Comparison of ENCODE assay signal across 1 cellular context in genomic region chr19:54654447-54655321, GRCh38.
TF ChIP-seq lines count a peak whose summit lies in the region.

No MANE protein-coding gene starts in this region.

TF ChIP-seq in K562, 482 proteins besides CTCF, POLR2A, EP300 and RAD21 (continued from another document):
- TF ChIP-seq TFAP4 (CRISPR knock-in tag; IDR thresholded peaks at IDR 0.05; ENCODE audit: borderline replicate concordance) (peak; percentile 96), TOE1 (IDR thresholded peaks at IDR 0.05; ENCODE audit: borderline replicate concordance) (no peak), TOE1 (CRISPR knock-in tag; IDR thresholded peaks at IDR 0.05; ENCODE audit: borderline replicate concordance, low read depth) (no peak), EWSR1 (IDR thresholded peaks at IDR 0.05; ENCODE audit: borderline replicate concordance, low read depth, partially characterized antibody) (no peak), SRSF3 (IDR thresholded peaks at IDR 0.05; ENCODE audit: insufficient read depth, low read length) (no peak), PTBP1 (IDR thresholded peaks at IDR 0.05; ENCODE audit: low read depth, low read length) (peak; percentile 100), JUND (IDR thresholded peaks at IDR 0.05; ENCODE audit: borderline replicate concordance, low read depth, low read length) (0 out of 2 replicates have a peak, but pooled peaks have one; percentile 33), JUND (tag; IDR thresholded peaks at IDR 0.05; ENCODE audit: borderline replicate concordance, low read depth, low read length) (no peak; the same call in 2 of the 3 replicates), TEAD4 (IDR thresholded peaks at IDR 0.05; ENCODE audit: low read length) (peak; percentile 4; the same call in 1 of the 2 replicates), TEAD4 (CRISPR knock-in tag; IDR thresholded peaks at IDR 0.05; ENCODE audit: borderline replicate concordance) (no peak), ZNF696 (CRISPR knock-in tag; conservative IDR thresholded peaks at IDR 0.05) (no peak), ZMIZ1 (IDR thresholded peaks at IDR 0.05; ENCODE audit: low read depth in 2 of 2, low read length in 2 of 2) (0 out of 4 replicates have a peak, but pooled peaks of 1 of the 2 experiments have one; percentile 56), NFIC (IDR thresholded peaks at IDR 0.05) (0 out of 2 replicates have a peak, but pooled peaks have one; percentile 6), ESRRB (CRISPR knock-in tag; IDR thresholded peaks at IDR 0.05; ENCODE audit: borderline replicate concordance) (no peak), STAT5A (IDR thresholded peaks at IDR 0.05; ENCODE audit: borderline replicate concordance, low read length) (peak; percentile 35; the same call in 1 of the 2 replicates), CXXC5 (CRISPR knock-in tag; IDR thresholded peaks at IDR 0.05) (peak; percentile 66), ERF (CRISPR knock-in tag; IDR thresholded peaks at IDR 0.05) (no peak), HDAC6 (IDR thresholded peaks at IDR 0.05; ENCODE audit: low read depth, low read length) (no peak), ATF7 (IDR thresholded peaks at IDR 0.05) (peak; percentile 66), SOX6 (IDR thresholded peaks at IDR 0.05) (peak; percentile 42; the same call in 1 of the 2 replicates), ESRRA (IDR thresholded peaks at IDR 0.05; ENCODE audit: borderline replicate concordance, low read depth) (peak; percentile 88), ATF3 (IDR thresholded peaks at IDR 0.05) (peak; percentile 86), ATF3 (CRISPR knock-in tag; conservative IDR thresholded peaks at IDR 0.05) (no peak), XRCC5 (IDR thresholded peaks at IDR 0.05; ENCODE audit: low read depth, low read length) (peak; percentile 54; the same call in 1 of the 2 replicates), MTA1 (IDR thresholded peaks at IDR 0.05; ENCODE audit: borderline replicate concordance) (no peak), ZNF695 (CRISPR knock-in tag; IDR thresholded peaks at IDR 0.05) (no peak), ZNF384 (IDR thresholded peaks at IDR 0.05; ENCODE audit: low read depth, low read length) (no peak), ETV5 (CRISPR knock-in tag; IDR thresholded peaks at IDR 0.05; ENCODE audit: low read depth) (peak; percentile 38; the same call in 1 of the 2 replicates), ETV1 (tag; conservative IDR thresholded peaks at IDR 0.05; ENCODE audit: low read depth) (0 out of 2 replicates have a peak, but pooled peaks have one; percentile 13)
